Comparison of ENCODE assay signal across 1 cellular context in the genomic region with DNA sequence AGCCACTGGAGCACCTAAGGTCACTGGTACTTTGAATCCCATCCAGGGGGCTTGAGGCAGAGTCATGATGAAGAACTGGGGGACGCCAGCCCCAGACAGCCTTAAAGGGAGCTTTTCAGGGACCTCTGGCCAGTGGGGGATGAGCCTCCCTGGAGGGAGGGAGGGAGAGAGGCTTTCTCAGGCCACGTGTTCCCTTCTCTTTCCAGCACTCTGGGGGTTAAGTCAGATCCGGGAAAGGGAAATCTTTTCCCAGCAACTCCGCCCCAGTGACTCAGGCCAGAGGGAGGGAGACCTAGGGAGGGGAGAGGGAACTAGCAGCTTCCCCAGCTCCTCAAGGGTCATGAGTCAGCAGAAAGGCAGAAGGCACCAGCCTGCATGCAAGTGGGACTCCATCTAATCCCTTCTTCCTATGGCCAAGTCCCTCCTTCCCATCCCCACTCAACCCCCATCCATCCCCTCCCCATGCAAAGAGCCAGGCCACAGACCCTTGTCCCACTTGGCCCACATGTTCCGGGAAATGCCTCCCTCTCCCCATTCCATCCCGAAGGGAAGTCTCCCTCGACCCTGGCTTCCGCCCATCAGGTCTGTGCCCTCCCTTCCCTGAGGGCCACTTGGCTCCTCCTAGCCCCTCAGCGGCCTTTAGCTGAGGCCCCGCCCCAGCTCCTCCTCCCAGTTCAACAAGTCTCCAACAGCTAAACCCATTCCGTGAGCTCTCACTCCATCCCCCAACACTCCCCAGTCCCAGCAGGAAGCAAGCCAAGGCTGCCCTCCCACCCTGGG.
TF ChIP-seq lines count a peak whose summit lies in the region.

No MANE protein-coding gene starts in this region.

TF ChIP-seq in HepG2, 621 proteins besides CTCF, POLR2A, EP300 and RAD21 (continued from another document and continues in another):
- TF ChIP-seq, protein P1, sequence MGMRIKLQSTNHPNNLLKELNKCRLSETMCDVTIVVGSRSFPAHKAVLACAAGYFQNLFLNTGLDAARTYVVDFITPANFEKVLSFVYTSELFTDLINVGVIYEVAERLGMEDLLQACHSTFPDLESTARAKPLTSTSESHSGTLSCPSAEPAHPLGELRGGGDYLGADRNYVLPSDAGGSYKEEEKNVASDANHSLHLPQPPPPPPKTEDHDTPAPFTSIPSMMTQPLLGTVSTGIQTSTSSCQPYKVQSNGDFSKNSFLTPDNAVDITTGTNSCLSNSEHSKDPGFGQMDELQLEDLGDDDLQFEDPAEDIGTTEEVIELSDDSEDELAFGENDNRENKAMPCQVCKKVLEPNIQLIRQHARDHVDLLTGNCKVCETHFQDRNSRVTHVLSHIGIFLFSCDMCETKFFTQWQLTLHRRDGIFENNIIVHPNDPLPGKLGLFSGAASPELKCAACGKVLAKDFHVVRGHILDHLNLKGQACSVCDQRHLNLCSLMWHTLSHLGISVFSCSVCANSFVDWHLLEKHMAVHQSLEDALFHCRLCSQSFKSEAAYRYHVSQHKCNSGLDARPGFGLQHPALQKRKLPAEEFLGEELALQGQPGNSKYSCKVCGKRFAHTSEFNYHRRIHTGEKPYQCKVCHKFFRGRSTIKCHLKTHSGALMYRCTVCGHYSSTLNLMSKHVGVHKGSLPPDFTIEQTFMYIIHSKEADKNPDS (CRISPR knock-in tag; IDR thresholded peaks at IDR 0.05), result no peak
- TF ChIP-seq CHCHD3 (CRISPR knock-in tag; IDR thresholded peaks at IDR 0.05), result no peak
- no peak for TF ChIP-seq ZNF570 (CRISPR knock-in tag; IDR thresholded peaks at IDR 0.05; ENCODE audit: borderline replicate concordance)
- no peak for TF ChIP-seq RNF2 (conservative IDR thresholded peaks at IDR 0.05; ENCODE audit: low read depth)
- TF ChIP-seq, protein P2, sequence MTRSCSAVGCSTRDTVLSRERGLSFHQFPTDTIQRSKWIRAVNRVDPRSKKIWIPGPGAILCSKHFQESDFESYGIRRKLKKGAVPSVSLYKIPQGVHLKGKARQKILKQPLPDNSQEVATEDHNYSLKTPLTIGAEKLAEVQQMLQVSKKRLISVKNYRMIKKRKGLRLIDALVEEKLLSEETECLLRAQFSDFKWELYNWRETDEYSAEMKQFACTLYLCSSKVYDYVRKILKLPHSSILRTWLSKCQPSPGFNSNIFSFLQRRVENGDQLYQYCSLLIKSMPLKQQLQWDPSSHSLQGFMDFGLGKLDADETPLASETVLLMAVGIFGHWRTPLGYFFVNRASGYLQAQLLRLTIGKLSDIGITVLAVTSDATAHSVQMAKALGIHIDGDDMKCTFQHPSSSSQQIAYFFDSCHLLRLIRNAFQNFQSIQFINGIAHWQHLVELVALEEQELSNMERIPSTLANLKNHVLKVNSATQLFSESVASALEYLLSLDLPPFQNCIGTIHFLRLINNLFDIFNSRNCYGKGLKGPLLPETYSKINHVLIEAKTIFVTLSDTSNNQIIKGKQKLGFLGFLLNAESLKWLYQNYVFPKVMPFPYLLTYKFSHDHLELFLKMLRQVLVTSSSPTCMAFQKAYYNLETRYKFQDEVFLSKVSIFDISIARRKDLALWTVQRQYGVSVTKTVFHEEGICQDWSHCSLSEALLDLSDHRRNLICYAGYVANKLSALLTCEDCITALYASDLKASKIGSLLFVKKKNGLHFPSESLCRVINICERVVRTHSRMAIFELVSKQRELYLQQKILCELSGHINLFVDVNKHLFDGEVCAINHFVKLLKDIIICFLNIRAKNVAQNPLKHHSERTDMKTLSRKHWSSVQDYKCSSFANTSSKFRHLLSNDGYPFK (CRISPR knock-in tag; IDR thresholded peaks at IDR 0.05; ENCODE audit: borderline replicate concordance), result no peak
- no peak for TF ChIP-seq SRSF1 (optimal IDR thresholded peaks at IDR 0.05; ENCODE audit: low read depth, low read length)
- no peak for TF ChIP-seq HDAC2 (CRISPR knock-in tag; IDR thresholded peaks at IDR 0.05)
- TF ChIP-seq, protein P3, sequence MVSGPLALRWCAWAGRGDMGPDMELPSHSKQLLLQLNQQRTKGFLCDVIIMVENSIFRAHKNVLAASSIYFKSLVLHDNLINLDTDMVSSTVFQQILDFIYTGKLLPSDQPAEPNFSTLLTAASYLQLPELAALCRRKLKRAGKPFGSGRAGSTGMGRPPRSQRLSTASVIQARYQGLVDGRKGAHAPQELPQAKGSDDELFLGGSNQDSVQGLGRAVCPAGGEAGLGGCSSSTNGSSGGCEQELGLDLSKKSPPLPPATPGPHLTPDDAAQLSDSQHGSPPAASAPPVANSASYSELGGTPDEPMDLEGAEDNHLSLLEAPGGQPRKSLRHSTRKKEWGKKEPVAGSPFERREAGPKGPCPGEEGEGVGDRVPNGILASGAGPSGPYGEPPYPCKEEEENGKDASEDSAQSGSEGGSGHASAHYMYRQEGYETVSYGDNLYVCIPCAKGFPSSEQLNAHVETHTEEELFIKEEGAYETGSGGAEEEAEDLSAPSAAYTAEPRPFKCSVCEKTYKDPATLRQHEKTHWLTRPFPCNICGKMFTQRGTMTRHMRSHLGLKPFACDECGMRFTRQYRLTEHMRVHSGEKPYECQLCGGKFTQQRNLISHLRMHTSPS (CRISPR knock-in tag; IDR thresholded peaks at IDR 0.05; ENCODE audit: low read depth), result no peak
- TF ChIP-seq ZNF644 (CRISPR knock-in tag; IDR thresholded peaks at IDR 0.05; ENCODE audit: low read depth), result no peak
- no peak; the same call in 1 of the 2 replicates for TF ChIP-seq ZFY (CRISPR knock-in tag; IDR thresholded peaks at IDR 0.05)
- TF ChIP-seq KDM2A (CRISPR knock-in tag; IDR thresholded peaks at IDR 0.05; ENCODE audit: borderline replicate concordance, low read depth), result no peak; the same call in 1 of the 2 replicates
- no peak for TF ChIP-seq CBX1 (IDR thresholded peaks at IDR 0.05; ENCODE audit: low read depth)
- TF ChIP-seq ZNF713 (CRISPR knock-in tag; IDR thresholded peaks at IDR 0.05), result no peak
- TF ChIP-seq, protein P4, sequence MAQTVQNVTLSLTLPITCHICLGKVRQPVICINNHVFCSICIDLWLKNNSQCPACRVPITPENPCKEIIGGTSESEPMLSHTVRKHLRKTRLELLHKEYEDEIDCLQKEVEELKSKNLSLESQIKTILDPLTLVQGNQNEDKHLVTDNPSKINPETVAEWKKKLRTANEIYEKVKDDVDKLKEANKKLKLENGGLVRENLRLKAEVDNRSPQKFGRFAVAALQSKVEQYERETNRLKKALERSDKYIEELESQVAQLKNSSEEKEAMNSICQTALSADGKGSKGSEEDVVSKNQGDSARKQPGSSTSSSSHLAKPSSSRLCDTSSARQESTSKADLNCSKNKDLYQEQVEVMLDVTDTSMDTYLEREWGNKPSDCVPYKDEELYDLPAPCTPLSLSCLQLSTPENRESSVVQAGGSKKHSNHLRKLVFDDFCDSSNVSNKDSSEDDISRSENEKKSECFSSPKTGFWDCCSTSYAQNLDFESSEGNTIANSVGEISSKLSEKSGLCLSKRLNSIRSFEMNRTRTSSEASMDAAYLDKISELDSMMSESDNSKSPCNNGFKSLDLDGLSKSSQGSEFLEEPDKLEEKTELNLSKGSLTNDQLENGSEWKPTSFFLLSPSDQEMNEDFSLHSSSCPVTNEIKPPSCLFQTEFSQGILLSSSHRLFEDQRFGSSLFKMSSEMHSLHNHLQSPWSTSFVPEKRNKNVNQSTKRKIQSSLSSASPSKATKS (CRISPR knock-in tag; IDR thresholded peaks at IDR 0.05), result 0 out of 2 replicates have a peak, but pooled peaks have one; percentile 72
- peak; percentile 42 for TF ChIP-seq SAP130 (CRISPR knock-in tag; IDR thresholded peaks at IDR 0.05; ENCODE audit: low read depth)
- peak; percentile 14; the same call in 1 of the 2 replicates for TF ChIP-seq HES4 (CRISPR knock-in tag; IDR thresholded peaks at IDR 0.05; ENCODE audit: borderline replicate concordance)
- TF ChIP-seq MIER2 (CRISPR knock-in tag; IDR thresholded peaks at IDR 0.05), result no peak
- TF ChIP-seq ZNF225 (CRISPR knock-in tag; IDR thresholded peaks at IDR 0.05), result peak; percentile 1; the same call in 1 of the 2 replicates
- TF ChIP-seq, protein P5, sequence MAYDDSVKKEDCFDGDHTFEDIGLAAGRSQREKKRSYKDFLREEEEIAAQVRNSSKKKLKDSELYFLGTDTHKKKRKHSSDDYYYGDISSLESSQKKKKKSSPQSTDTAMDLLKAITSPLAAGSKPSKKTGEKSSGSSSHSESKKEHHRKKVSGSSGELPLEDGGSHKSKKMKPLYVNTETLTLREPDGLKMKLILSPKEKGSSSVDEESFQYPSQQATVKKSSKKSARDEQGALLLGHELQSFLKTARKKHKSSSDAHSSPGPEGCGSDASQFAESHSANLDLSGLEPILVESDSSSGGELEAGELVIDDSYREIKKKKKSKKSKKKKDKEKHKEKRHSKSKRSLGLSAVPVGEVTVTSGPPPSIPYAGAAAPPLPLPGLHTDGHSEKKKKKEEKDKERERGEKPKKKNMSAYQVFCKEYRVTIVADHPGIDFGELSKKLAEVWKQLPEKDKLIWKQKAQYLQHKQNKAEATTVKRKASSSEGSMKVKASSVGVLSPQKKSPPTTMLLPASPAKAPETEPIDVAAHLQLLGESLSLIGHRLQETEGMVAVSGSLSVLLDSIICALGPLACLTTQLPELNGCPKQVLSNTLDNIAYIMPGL (CRISPR knock-in tag; IDR thresholded peaks at IDR 0.05; ENCODE audit: borderline replicate concordance in 1 of 2, low read depth in 1 of 2), result no peak; a peak in 1 of 4 replicates
- TF ChIP-seq ZFP41 (CRISPR knock-in tag; IDR thresholded peaks at IDR 0.05; ENCODE audit: borderline replicate concordance), result no peak
- no peak for TF ChIP-seq RFX3 (CRISPR knock-in tag; IDR thresholded peaks at IDR 0.05)
- TF ChIP-seq, protein P6, sequence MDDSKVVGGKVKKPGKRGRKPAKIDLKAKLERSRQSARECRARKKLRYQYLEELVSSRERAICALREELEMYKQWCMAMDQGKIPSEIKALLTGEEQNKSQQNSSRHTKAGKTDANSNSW (CRISPR knock-in tag; IDR thresholded peaks at IDR 0.05; ENCODE audit: borderline replicate concordance), result no peak
- TF ChIP-seq, protein P7, sequence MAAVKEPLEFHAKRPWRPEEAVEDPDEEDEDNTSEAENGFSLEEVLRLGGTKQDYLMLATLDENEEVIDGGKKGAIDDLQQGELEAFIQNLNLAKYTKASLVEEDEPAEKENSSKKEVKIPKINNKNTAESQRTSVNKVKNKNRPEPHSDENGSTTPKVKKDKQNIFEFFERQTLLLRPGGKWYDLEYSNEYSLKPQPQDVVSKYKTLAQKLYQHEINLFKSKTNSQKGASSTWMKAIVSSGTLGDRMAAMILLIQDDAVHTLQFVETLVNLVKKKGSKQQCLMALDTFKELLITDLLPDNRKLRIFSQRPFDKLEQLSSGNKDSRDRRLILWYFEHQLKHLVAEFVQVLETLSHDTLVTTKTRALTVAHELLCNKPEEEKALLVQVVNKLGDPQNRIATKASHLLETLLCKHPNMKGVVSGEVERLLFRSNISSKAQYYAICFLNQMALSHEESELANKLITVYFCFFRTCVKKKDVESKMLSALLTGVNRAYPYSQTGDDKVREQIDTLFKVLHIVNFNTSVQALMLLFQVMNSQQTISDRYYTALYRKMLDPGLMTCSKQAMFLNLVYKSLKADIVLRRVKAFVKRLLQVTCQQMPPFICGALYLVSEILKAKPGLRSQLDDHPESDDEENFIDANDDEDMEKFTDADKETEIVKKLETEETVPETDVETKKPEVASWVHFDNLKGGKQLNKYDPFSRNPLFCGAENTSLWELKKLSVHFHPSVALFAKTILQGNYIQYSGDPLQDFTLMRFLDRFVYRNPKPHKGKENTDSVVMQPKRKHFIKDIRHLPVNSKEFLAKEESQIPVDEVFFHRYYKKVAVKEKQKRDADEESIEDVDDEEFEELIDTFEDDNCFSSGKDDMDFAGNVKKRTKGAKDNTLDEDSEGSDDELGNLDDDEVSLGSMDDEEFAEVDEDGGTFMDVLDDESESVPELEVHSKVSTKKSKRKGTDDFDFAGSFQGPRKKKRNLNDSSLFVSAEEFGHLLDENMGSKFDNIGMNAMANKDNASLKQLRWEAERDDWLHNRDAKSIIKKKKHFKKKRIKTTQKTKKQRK (IDR thresholded peaks at IDR 0.05; ENCODE audit: low read length), result no peak
- 0 out of 4 replicates have a peak, but pooled peaks of 1 of the 2 experiments have one; percentile 11 for TF ChIP-seq KLF16 (CRISPR knock-in tag; IDR thresholded peaks at IDR 0.05)
- TF ChIP-seq ZNF780A (CRISPR knock-in tag; IDR thresholded peaks at IDR 0.05), result no peak
- TF ChIP-seq NAIF1 (CRISPR knock-in tag; IDR thresholded peaks at IDR 0.05; ENCODE audit: borderline replicate concordance), result peak; percentile 65; the same call in 1 of the 2 replicates
- TF ChIP-seq, protein P8, sequence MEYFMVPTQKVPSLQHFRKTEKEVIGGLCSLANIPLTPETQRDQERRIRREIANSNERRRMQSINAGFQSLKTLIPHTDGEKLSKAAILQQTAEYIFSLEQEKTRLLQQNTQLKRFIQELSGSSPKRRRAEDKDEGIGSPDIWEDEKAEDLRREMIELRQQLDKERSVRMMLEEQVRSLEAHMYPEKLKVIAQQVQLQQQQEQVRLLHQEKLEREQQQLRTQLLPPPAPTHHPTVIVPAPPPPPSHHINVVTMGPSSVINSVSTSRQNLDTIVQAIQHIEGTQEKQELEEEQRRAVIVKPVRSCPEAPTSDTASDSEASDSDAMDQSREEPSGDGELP (IDR thresholded peaks at IDR 0.05; ENCODE audit: borderline replicate concordance, low read depth), result 0 out of 2 replicates have a peak, but pooled peaks have one; percentile 19
- TF ChIP-seq, protein P9, sequence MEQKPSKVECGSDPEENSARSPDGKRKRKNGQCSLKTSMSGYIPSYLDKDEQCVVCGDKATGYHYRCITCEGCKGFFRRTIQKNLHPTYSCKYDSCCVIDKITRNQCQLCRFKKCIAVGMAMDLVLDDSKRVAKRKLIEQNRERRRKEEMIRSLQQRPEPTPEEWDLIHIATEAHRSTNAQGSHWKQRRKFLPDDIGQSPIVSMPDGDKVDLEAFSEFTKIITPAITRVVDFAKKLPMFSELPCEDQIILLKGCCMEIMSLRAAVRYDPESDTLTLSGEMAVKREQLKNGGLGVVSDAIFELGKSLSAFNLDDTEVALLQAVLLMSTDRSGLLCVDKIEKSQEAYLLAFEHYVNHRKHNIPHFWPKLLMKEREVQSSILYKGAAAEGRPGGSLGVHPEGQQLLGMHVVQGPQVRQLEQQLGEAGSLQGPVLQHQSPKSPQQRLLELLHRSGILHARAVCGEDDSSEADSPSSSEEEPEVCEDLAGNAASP (CRISPR knock-in tag; IDR thresholded peaks at IDR 0.05; ENCODE audit: borderline replicate concordance), result peak; percentile 65; the same call in 1 of the 2 replicates
- TF ChIP-seq ZFP82 (CRISPR knock-in tag; IDR thresholded peaks at IDR 0.05; ENCODE audit: borderline replicate concordance), result no peak
- TF ChIP-seq, protein P10, sequence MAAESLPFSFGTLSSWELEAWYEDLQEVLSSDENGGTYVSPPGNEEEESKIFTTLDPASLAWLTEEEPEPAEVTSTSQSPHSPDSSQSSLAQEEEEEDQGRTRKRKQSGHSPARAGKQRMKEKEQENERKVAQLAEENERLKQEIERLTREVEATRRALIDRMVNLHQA (CRISPR knock-in tag; IDR thresholded peaks at IDR 0.05), result no peak
- TF ChIP-seq CENPT (CRISPR knock-in tag; IDR thresholded peaks at IDR 0.05; ENCODE audit: low read depth), result no peak
- no peak for TF ChIP-seq HNRNPLL (IDR thresholded peaks at IDR 0.05; ENCODE audit: low read depth, low read length, poor library complexity, severe bottlenecking)
- TF ChIP-seq, protein P11, sequence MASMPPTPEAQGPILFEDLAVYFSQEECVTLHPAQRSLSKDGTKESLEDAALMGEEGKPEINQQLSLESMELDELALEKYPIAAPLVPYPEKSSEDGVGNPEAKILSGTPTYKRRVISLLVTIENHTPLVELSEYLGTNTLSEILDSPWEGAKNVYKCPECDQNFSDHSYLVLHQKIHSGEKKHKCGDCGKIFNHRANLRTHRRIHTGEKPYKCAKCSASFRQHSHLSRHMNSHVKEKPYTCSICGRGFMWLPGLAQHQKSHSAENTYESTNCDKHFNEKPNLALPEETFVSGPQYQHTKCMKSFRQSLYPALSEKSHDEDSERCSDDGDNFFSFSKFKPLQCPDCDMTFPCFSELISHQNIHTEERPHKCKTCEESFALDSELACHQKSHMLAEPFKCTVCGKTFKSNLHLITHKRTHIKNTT (CRISPR knock-in tag; IDR thresholded peaks at IDR 0.05), result no peak
- TF ChIP-seq PHF21A (CRISPR knock-in tag; IDR thresholded peaks at IDR 0.05), result peak; percentile 53
- no peak for TF ChIP-seq NCOA5 (CRISPR knock-in tag; IDR thresholded peaks at IDR 0.05)
- no peak for TF ChIP-seq ZNF660 (CRISPR knock-in tag; IDR thresholded peaks at IDR 0.05; ENCODE audit: borderline replicate concordance, low read depth)
- TF ChIP-seq ZBTB3 (CRISPR knock-in tag; IDR thresholded peaks at IDR 0.05; ENCODE audit: borderline replicate concordance, low read depth), result no peak
